In the genomic region with DNA sequence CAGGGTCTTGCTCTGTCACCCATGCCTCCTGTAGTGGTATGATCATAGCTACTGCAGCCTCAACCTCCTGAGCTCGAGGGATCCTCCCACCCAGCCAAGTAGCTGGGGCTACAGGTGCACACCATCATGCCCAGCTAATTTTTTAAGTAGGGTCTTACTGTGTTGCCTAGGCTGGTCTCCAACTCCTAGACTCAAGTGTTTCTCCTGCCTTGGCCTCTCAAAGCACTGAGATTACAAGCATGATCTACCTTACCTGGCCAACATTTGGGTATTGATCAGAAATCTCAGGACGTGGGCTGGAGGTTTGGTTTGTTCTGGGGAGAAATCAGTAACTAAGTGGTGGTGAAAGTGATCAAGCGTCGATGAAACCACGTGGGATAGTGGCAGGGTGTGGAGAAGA, we compare ENCODE assay signal across 1 cellular context.
TF ChIP-seq lines count a peak whose summit lies in the region.

No MANE protein-coding gene starts in this region.

TF ChIP-seq in K562, 482 proteins besides CTCF, POLR2A, EP300 and RAD21:
- TF ChIP-seq TCFL5 (CRISPR knock-in tag; conservative IDR thresholded peaks at IDR 0.05) (no peak), ZKSCAN8 (CRISPR knock-in tag; IDR thresholded peaks at IDR 0.05) (0 out of 2 replicates have a peak, but pooled peaks have one; percentile 1)
